In the genomic region with DNA sequence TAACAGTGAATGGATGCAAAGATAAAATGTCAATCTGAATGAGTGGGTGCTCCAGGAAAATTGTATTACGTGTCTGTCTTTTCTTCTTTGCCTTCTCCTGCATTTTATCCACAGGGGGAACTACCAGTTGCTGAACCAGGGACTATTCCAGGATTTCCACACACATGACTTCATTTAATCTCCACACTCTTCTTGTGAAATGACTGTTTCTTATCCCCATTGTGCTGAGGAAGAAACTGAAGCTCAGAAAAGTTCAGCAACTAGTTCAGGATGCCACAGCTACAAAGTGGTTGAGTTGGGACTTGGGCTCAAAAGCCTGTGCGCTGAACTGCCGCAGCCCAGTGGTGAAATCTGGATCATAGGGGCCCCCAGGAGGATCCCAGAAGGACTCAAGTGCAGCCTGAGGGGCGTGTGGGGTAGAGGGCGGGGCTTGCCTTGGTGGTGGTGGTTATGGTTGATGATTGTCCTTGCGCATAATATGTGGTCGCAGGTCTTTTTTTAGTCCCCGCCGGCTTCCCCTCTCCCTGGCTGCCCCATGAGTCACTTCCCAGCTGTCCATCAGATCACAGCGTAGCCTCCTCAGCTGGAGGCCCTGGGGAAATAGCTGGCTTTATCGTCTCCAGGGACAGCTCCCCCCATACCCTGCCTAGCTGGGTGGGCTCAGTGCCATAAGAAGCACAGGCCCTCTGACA, we compare ENCODE assay signal across 12 cellular contexts.
A peak's percentile ranks its signal among the peaks of the same experiment; 100 is the strongest.
DNase-seq lines count a peak whose midpoint lies in the region; ATAC-seq and TF ChIP-seq lines count a peak whose summit lies in the region.
"Had no signal": no experiment of that assay in that cellular context is flagged by ENCODE, and none has a peak within 500 bp of the region (broad histone marks: within the 10 kb centered on the region; RNA-seq: fewer than 3 reads in every experiment).

No MANE protein-coding gene starts in this region.

- peaks cover 32% of the 10 kb centered on the region for H3K27me3 ChIP-seq in endodermal cell (ENCODE audit: control insufficient read depth, insufficient read depth, low read length, poor library complexity, severe bottlenecking)
- H3K27me3 ChIP-seq in smooth muscle cell (ENCODE audit: low read depth) = peaks cover 35% of the 10 kb centered on the region
- no peaks in the 10 kb centered on the region for H3K27me3 ChIP-seq in vagina

- no peak overlapping the region for H2AFZ ChIP-seq in smooth muscle cell (ENCODE audit: low read depth)

- intact Hi-C loops in activated naive CD4-positive, alpha-beta T cell treated with anti-CD3 and anti-CD28 coated beads for 36 hours (cut with micrococcal nuclease) = loop anchor here (1.0 to 10.0 kb wide), 8 partner anchors 7 to 1084 kb away; a partner anchor contains a TSS
- intact Hi-C loops in vagina (cut with DNase I) = no loop called here

- no peak for TF ChIP-seq POLR2A in vagina (IDR thresholded peaks at IDR 0.05)

- H3K4me3 ChIP-seq in endodermal cell (ENCODE audit: low read length) = no peak overlapping the region
- H3K4me3 ChIP-seq in smooth muscle cell = no peak overlapping the region
- no peak overlapping the region for H3K4me3 ChIP-seq in vagina
- H3K4me3 ChIP-seq: spleen had no signal

- H3K9me3 Mint-ChIP-seq in activated naive CD4-positive, alpha-beta T cell treated with anti-CD3 and anti-CD28 coated beads for 36 hours = no peaks in the 10 kb centered on the region
- no peaks in the 10 kb centered on the region for H3K9me3 Mint-ChIP-seq in endodermal cell

- no peaks in the 10 kb centered on the region for H3K27me3 Mint-ChIP-seq in activated naive CD4-positive, alpha-beta T cell treated with anti-CD3 and anti-CD28 coated beads for 36 hours (ENCODE audit: low read depth)
- peaks cover 48% of the 10 kb centered on the region for H3K27me3 Mint-ChIP-seq in endodermal cell (ENCODE audit: insufficient read depth)

- H3K9ac ChIP-seq in endodermal cell (ENCODE audit: extremely low read depth, low read length, poor library complexity, severe bottlenecking) (no peak overlapping the region), smooth muscle cell (ENCODE audit: low read depth) (no peak overlapping the region)
- H3K9ac ChIP-seq: KMS-11 had no signal

- peak overlapping the region; percentile 60 for H3K4me2 ChIP-seq in smooth muscle cell
- H3K4me2 ChIP-seq: KMS-11 had no signal

- H3K27ac ChIP-seq in endodermal cell (ENCODE audit: low read depth, low read length) (no peak overlapping the region), smooth muscle cell (ENCODE audit: low read depth) (no peak overlapping the region), vagina (no peak overlapping the region)
- H3K27ac ChIP-seq: C4-2B, KMS-11, spleen had no signal

- TF ChIP-seq CTCF in endodermal cell (conservative IDR thresholded peaks at IDR 0.05) (no peak), smooth muscle cell (IDR thresholded peaks at IDR 0.05; ENCODE audit: borderline replicate concordance, insufficient read depth, poor library complexity, severe bottlenecking) (no peak), vagina (IDR thresholded peaks at IDR 0.05) (no peak)

- DNase-seq in activated naive CD4-positive, alpha-beta T cell treated with anti-CD3 and anti-CD28 coated beads for 36 hours = peak; percentile 39
- no peak for DNase-seq in activated naive CD4-positive, alpha-beta T cell treated with anti-CD3 and anti-CD28 coated beads, Interleukin-2, amount 50 U/mL, for 16 hours
- DNase-seq in OCI-M1 (lab: John Stamatoyannopoulos, UW) = peak; percentile 16
- peak; percentile 50 for DNase-seq in endodermal cell
- DNase-seq in smooth muscle cell (lab: John Stamatoyannopoulos, UW; ENCODE audit: unreplicated experiment) = no peak
- DNase-seq in vagina (ENCODE audit: extremely low spot score in 2 of 2) = no peak
- DNase-seq: spleen had no signal

- H3K4me1 ChIP-seq in endodermal cell (ENCODE audit: control insufficient read depth, insufficient read depth, low read length) = peaks cover 4% of the 10 kb centered on the region
- peaks cover 11% of the 10 kb centered on the region for H3K4me1 ChIP-seq in smooth muscle cell (ENCODE audit: low read depth)
- H3K4me1 ChIP-seq in vagina = no peaks in the 10 kb centered on the region

- ATAC-seq in GM18873 (IDR thresholded peaks at IDR 0.05; ENCODE audit: low FRiP score, unreplicated experiment) (no peak), GM19467 (IDR thresholded peaks at IDR 0.05; ENCODE audit: unreplicated experiment) (no peak)
- ATAC-seq: Panc1 had no signal

- H3K36me3 ChIP-seq in endodermal cell (ENCODE audit: control insufficient read depth, insufficient read depth, low read length) (no peaks in the 10 kb centered on the region), smooth muscle cell (ENCODE audit: low read depth) (no peaks in the 10 kb centered on the region), vagina (no peaks in the 10 kb centered on the region)
- H3K36me3 ChIP-seq: spleen had no signal

- 73 to 90% methylated on average over 2 to 11 of the region's 11 CpGs for WGBS in endodermal cell (ENCODE audit: insufficient coverage in 1 of 2, insufficient read length in 1 of 2), 2 experiments
- 37% methylated on average over 11 of the region's 11 CpGs for WGBS in smooth muscle cell (ENCODE audit: low lambda C conversion rate)

- CTCF ChIA-PET in activated naive CD4-positive, alpha-beta T cell treated with anti-CD3 and anti-CD28 coated beads for 36 hours (lab: Charles Lee) = interaction anchor here (1.3 to 5.6 kb wide), 4 partner anchors 9 to 279 kb away, joined by 3 to 31 read pairs (median 6); a partner anchor contains a TSS

- H3K9me3 ChIP-seq in endodermal cell (ENCODE audit: control insufficient read depth, low read length) (no peaks in the 10 kb centered on the region), smooth muscle cell (replicated peaks; ENCODE audit: low read depth) (no peaks in the 10 kb centered on the region), vagina (no peaks in the 10 kb centered on the region)
- H3K9me3 ChIP-seq: spleen had no signal

- H4K20me1 ChIP-seq in smooth muscle cell (ENCODE audit: low read depth) = no peaks in the 10 kb centered on the region

- H3K4me3 Mint-ChIP-seq in activated naive CD4-positive, alpha-beta T cell treated with anti-CD3 and anti-CD28 coated beads for 36 hours = no peak overlapping the region
- no peak overlapping the region for H3K4me3 Mint-ChIP-seq in endodermal cell

- no peaks in the 10 kb centered on the region for H3K79me2 ChIP-seq in smooth muscle cell (ENCODE audit: low read depth)

- no peaks in the 10 kb centered on the region for H3F3A ChIP-seq in smooth muscle cell (ENCODE audit: low read depth)

- H3K4me1 Mint-ChIP-seq in activated naive CD4-positive, alpha-beta T cell treated with anti-CD3 and anti-CD28 coated beads for 36 hours (ENCODE audit: low read depth) = peaks cover 66% of the 10 kb centered on the region
- H3K4me1 Mint-ChIP-seq in endodermal cell = peaks cover 8% of the 10 kb centered on the region

- H3K36me3 Mint-ChIP-seq in activated naive CD4-positive, alpha-beta T cell treated with anti-CD3 and anti-CD28 coated beads for 36 hours (ENCODE audit: low read depth) = peaks cover 6% of the 10 kb centered on the region
- no peaks in the 10 kb centered on the region for H3K36me3 Mint-ChIP-seq in endodermal cell (ENCODE audit: low read depth)

- no peak overlapping the region for H3K27ac Mint-ChIP-seq in activated naive CD4-positive, alpha-beta T cell treated with anti-CD3 and anti-CD28 coated beads for 36 hours
- no peak overlapping the region for H3K27ac Mint-ChIP-seq in endodermal cell

Comparison
In these comparisons a context has a peak if more than half of its experiments do, and no peak if none do; other contexts are left out.
1. DNase-seq: peak in activated naive CD4-positive, alpha-beta T cell treated with anti-CD3 and anti-CD28 coated beads for 36 hours (single experiment), OCI-M1 (single experiment) and endodermal cell (single experiment); none in activated naive CD4-positive, alpha-beta T cell treated with anti-CD3 and anti-CD28 coated beads, Interleukin-2, amount 50 U/mL, for 16 hours (single experiment), smooth muscle cell (single experiment) and vagina (0 of 2).